ENCODE assay signal across 16 cellular contexts in genomic region chr5:54404568-54404967, GRCh38. TPM values are rescaled to one million over a fixed set of nuclear protein-coding genes. Genes with fewer than 3 reads are reported as not detected.
DNase-seq lines count a peak whose midpoint lies in the region; ATAC-seq and TF ChIP-seq lines count a peak whose summit lies in the region.
"Had no signal": no experiment of that assay in that cellular context is flagged by ENCODE, and none has a peak within 500 bp of the region (broad histone marks: within the 10 kb centered on the region; RNA-seq: fewer than 3 reads in every experiment).

No MANE protein-coding gene starts in this region.

- peaks cover 3 to 27% of the 10 kb centered on the region in 2 donors for H3K4me1 ChIP-seq in ascending aorta

- peaks cover 4% of the 10 kb centered on the region for H3K4me1 Mint-ChIP-seq in activated T-cell treated with anti-CD3 and anti-CD28 coated beads, Interleukin-2, amount 50 U/mL, for 72 hours (ENCODE audit: low read depth)

- no peak for ATAC-seq in activated T-cell treated with anti-CD3 and anti-CD28 coated beads, Interleukin-2, amount 50 U/mL, for 72 hours (replicated peaks in 1 of 2)
- no peak for ATAC-seq in GM21529 (IDR thresholded peaks at IDR 0.05; ENCODE audit: unreplicated experiment)
- no peak for ATAC-seq in HG03378 (IDR thresholded peaks at IDR 0.05; ENCODE audit: unreplicated experiment)
- ATAC-seq: activated CD8-positive, alpha-beta T cell treated with anti-CD3 and anti-CD28 coated beads for 36 hours; HepG2 had no signal

- no peaks in the 10 kb centered on the region for H3K9me3 ChIP-seq in ascending aorta

- peak overlapping the region; percentile 66 for H3K27ac Mint-ChIP-seq in activated T-cell treated with anti-CD3 and anti-CD28 coated beads, Interleukin-2, amount 50 U/mL, for 72 hours
- H3K27ac Mint-ChIP-seq: activated CD8-positive, alpha-beta T cell treated with anti-CD3 and anti-CD28 coated beads for 36 hours; activated naive CD4-positive, alpha-beta T cell treated with anti-CD3 and anti-CD28 coated beads for 36 hours; nephron progenitor cell had no signal

- peak overlapping the region; percentile 58 to 61 for H3K27ac ChIP-seq in ascending aorta

- no peak overlapping the region for H3K4me3 Mint-ChIP-seq in activated T-cell treated with anti-CD3 and anti-CD28 coated beads, Interleukin-2, amount 50 U/mL, for 72 hours
- H3K4me3 Mint-ChIP-seq: activated CD8-positive, alpha-beta T cell treated with anti-CD3 and anti-CD28 coated beads for 36 hours; activated naive CD4-positive, alpha-beta T cell treated with anti-CD3 and anti-CD28 coated beads for 36 hours; nephron progenitor cell had no signal

- no peaks in the 10 kb centered on the region for H3K36me3 Mint-ChIP-seq in activated T-cell treated with anti-CD3 and anti-CD28 coated beads, Interleukin-2, amount 50 U/mL, for 72 hours (ENCODE audit: insufficient read depth in 2 of 2)

- intact Hi-C loops in ascending aorta (cut with DNase I) = no loop called here

- no peak for DNase-seq in activated T-cell treated with anti-CD3 and anti-CD28 coated beads, Interleukin-2, amount 50 U/mL, for 72 hours
- no peak for DNase-seq in activated T-cell treated with anti-CD3 and anti-CD28 coated beads, Interleukin-2, amount 50 U/mL, for 1 hour
- DNase-seq in ascending aorta (ENCODE audit: low spot score in 2 of 2) = no peak
- peak; percentile 11 for DNase-seq in globus pallidus (ENCODE audit: low spot score)
- DNase-seq in C1 segment of cervical spinal cord (lab: John Stamatoyannopoulos, UW) = no peak
- no peak for DNase-seq in GF-D8 (lab: John Stamatoyannopoulos, UW)
- DNase-seq: activated CD8-positive, alpha-beta T cell treated with anti-CD3 and anti-CD28 coated beads for 36 hours; activated naive CD4-positive, alpha-beta T cell treated with anti-CD3 and anti-CD28 coated beads for 36 hours; cerebellar nuclear complex; DND-41; NCI-H187; nephron progenitor cell had no signal

- no peak overlapping the region for H3K4me3 ChIP-seq in ascending aorta

- H3K9me3 Mint-ChIP-seq in activated T-cell treated with anti-CD3 and anti-CD28 coated beads, Interleukin-2, amount 50 U/mL, for 72 hours = no peaks in the 10 kb centered on the region
- H3K9me3 Mint-ChIP-seq: activated CD8-positive, alpha-beta T cell treated with anti-CD3 and anti-CD28 coated beads for 36 hours; activated naive CD4-positive, alpha-beta T cell treated with anti-CD3 and anti-CD28 coated beads for 36 hours; nephron progenitor cell had no signal

- H3K27me3 Mint-ChIP-seq in activated T-cell treated with anti-CD3 and anti-CD28 coated beads, Interleukin-2, amount 50 U/mL, for 72 hours (ENCODE audit: low read depth) = no peaks in the 10 kb centered on the region

- H3K36me3 ChIP-seq in ascending aorta = no peaks in the 10 kb centered on the region

- no peak for TF ChIP-seq CTCF in ascending aorta (IDR thresholded peaks at IDR 0.05)

- H3K27me3 ChIP-seq in ascending aorta = no peaks in the 10 kb centered on the region

RNA-seq across cellular contexts. Expression of gene HSPB3, which starts 50.9 kb away (rescaled TPM):
- not detected for total RNA-seq in activated T-cell treated with anti-CD3 and anti-CD28 coated beads, Interleukin-2, amount 50 U/mL, for 72 hours
- not detected for total RNA-seq in ascending aorta
- total RNA-seq: activated CD8-positive, alpha-beta T cell treated with anti-CD3 and anti-CD28 coated beads for 36 hours; activated naive CD4-positive, alpha-beta T cell treated with anti-CD3 and anti-CD28 coated beads for 36 hours; HepG2; OCI-LY7 had no signal
